Comparison of ENCODE assay signal across 1 cellular context in genomic region chr17:41633498-41634197, GRCh38.
A peak's percentile ranks its signal among the peaks of the same experiment; 100 is the strongest.
TF ChIP-seq lines count a peak whose summit lies in the region.

No MANE protein-coding gene starts in this region.

TF ChIP-seq in K562, 482 proteins besides CTCF, POLR2A, EP300 and RAD21:
- no peak for TF ChIP-seq TSC22D4 (tag; IDR thresholded peaks at IDR 0.05)
- TF ChIP-seq EGR1 (conservative IDR thresholded peaks at IDR 0.05) = peak; percentile 66
- 0 out of 2 replicates have a peak, but pooled peaks have one; percentile 3 for TF ChIP-seq CBFA2T2 (conservative IDR thresholded peaks at IDR 0.05)
- TF ChIP-seq ZNF165 (CRISPR knock-in tag; IDR thresholded peaks at IDR 0.05; ENCODE audit: borderline replicate concordance) = no peak
- TF ChIP-seq HBP1 (CRISPR knock-in tag; IDR thresholded peaks at IDR 0.05) = peak; percentile 25; the same call in 1 of the 2 replicates
- 0 out of 2 replicates have a peak, but pooled peaks have one; percentile 30 for TF ChIP-seq ZNF740 (CRISPR knock-in tag; IDR thresholded peaks at IDR 0.05)
- TF ChIP-seq ZNF740 (tag; IDR thresholded peaks at IDR 0.05) = no peak
- TF ChIP-seq PHF20 (IDR thresholded peaks at IDR 0.05; ENCODE audit: partially characterized antibody) = peak; percentile 77
- peak; percentile 75; the same call in 1 of the 2 replicates for TF ChIP-seq ZBTB26 (CRISPR knock-in tag; IDR thresholded peaks at IDR 0.05)
